1 cellular context compared by ENCODE assay signal in genomic region chr2:119487434-119488244, GRCh38.
TF ChIP-seq lines count a peak whose summit lies in the region.

No MANE protein-coding gene starts in this region.

TF ChIP-seq in HepG2, 621 proteins besides CTCF, POLR2A, EP300 and RAD21 (continued from another document and continues in another):
- no peak for TF ChIP-seq ZBTB14 (CRISPR knock-in tag; IDR thresholded peaks at IDR 0.05)
- TF ChIP-seq ETS1 (CRISPR knock-in tag; IDR thresholded peaks at IDR 0.05), result 0 out of 2 replicates have a peak, but pooled peaks have one; percentile 24
- TF ChIP-seq NFYB (CRISPR knock-in tag; IDR thresholded peaks at IDR 0.05), result no peak; the same call in 1 of the 2 replicates
- TF ChIP-seq ZMYM2 (CRISPR knock-in tag; IDR thresholded peaks at IDR 0.05), result no peak
- TF ChIP-seq MIXL1 (CRISPR knock-in tag; IDR thresholded peaks at IDR 0.05), result peak; percentile 41; the same call in 1 of the 2 replicates
- peak; percentile 19; the same call in 1 of the 2 replicates for TF ChIP-seq SIN3A (IDR thresholded peaks at IDR 0.05; ENCODE audit: borderline replicate concordance, low read depth, low read length)
- TF ChIP-seq ZNF281 (CRISPR knock-in tag; IDR thresholded peaks at IDR 0.05; ENCODE audit: borderline replicate concordance), result peak; percentile 99
- 0 out of 2 replicates have a peak, but pooled peaks have one; percentile 34 for TF ChIP-seq GLI4 (CRISPR knock-in tag; IDR thresholded peaks at IDR 0.05; ENCODE audit: borderline replicate concordance)
- TF ChIP-seq PHF21A (CRISPR knock-in tag; IDR thresholded peaks at IDR 0.05), result peak; percentile 91; the same call in 1 of the 2 replicates
- TF ChIP-seq ZNF430 (CRISPR knock-in tag; IDR thresholded peaks at IDR 0.05), result peak; percentile 73; the same call in 1 of the 2 replicates
- TF ChIP-seq HOXD1 (CRISPR knock-in tag; IDR thresholded peaks at IDR 0.05), result no peak
- no peak for TF ChIP-seq SOX6 (IDR thresholded peaks at IDR 0.05)
- peak; percentile 80 for TF ChIP-seq SOX6 (CRISPR knock-in tag; IDR thresholded peaks at IDR 0.05)
- peak; percentile 40; the same call in 1 of the 2 replicates for TF ChIP-seq KDM2A (CRISPR knock-in tag; IDR thresholded peaks at IDR 0.05; ENCODE audit: borderline replicate concordance, low read depth)
- TF ChIP-seq ZNF777 (CRISPR knock-in tag; IDR thresholded peaks at IDR 0.05), result peak; percentile 12; the same call in 1 of the 2 replicates
- TF ChIP-seq DZIP1 (CRISPR knock-in tag; IDR thresholded peaks at IDR 0.05), result peak; percentile 46; the same call in 1 of the 2 replicates
- peak in 1 of 2 experiments; percentile 63; a peak in 1 of 4 replicates for TF ChIP-seq HMGXB4 (CRISPR knock-in tag; IDR thresholded peaks at IDR 0.05; ENCODE audit: borderline replicate concordance in 1 of 2, low read depth in 1 of 2)
- peak; percentile 71 for TF ChIP-seq HNF4G (IDR thresholded peaks at IDR 0.05; ENCODE audit: borderline replicate concordance, low read depth, low read length)
- no peak for TF ChIP-seq HNF4G (CRISPR knock-in tag; IDR thresholded peaks at IDR 0.05; ENCODE audit: borderline replicate concordance, low read depth)
- TF ChIP-seq ZNF607 (CRISPR knock-in tag; IDR thresholded peaks at IDR 0.05; ENCODE audit: borderline replicate concordance), result 0 out of 2 replicates have a peak, but pooled peaks have one; percentile 20
- TF ChIP-seq LCORL (IDR thresholded peaks at IDR 0.05), result no peak
- peak; percentile 87 for TF ChIP-seq LCORL (CRISPR knock-in tag; IDR thresholded peaks at IDR 0.05)
- no peak for TF ChIP-seq ZBTB7A (CRISPR knock-in tag; IDR thresholded peaks at IDR 0.05)
- peak; percentile 75 for TF ChIP-seq ESRRA (CRISPR knock-in tag; IDR thresholded peaks at IDR 0.05; ENCODE audit: low read depth)
- TF ChIP-seq ZKSCAN8 (CRISPR knock-in tag; IDR thresholded peaks at IDR 0.05; ENCODE audit: borderline replicate concordance), result no peak
- no peak; the same call in 1 of the 2 replicates for TF ChIP-seq PHF20 (CRISPR knock-in tag; IDR thresholded peaks at IDR 0.05)
- TF ChIP-seq ZFP41 (CRISPR knock-in tag; IDR thresholded peaks at IDR 0.05; ENCODE audit: borderline replicate concordance), result no peak
- TF ChIP-seq CCDC6 (CRISPR knock-in tag; IDR thresholded peaks at IDR 0.05), result peak; percentile 4; the same call in 1 of the 2 replicates
- TF ChIP-seq BCL3 (CRISPR knock-in tag; IDR thresholded peaks at IDR 0.05), result no peak; the same call in 1 of the 2 replicates
- TF ChIP-seq BRCA1 (CRISPR knock-in tag; IDR thresholded peaks at IDR 0.05), result 0 out of 2 replicates have a peak, but pooled peaks have one; percentile 53
- TF ChIP-seq TBX2 (CRISPR knock-in tag; IDR thresholded peaks at IDR 0.05; ENCODE audit: borderline replicate concordance), result peak; percentile 94
- TF ChIP-seq ZNF260 (CRISPR knock-in tag; IDR thresholded peaks at IDR 0.05; ENCODE audit: borderline replicate concordance, low read depth), result no peak
- no peak for TF ChIP-seq E2F2 (CRISPR knock-in tag; IDR thresholded peaks at IDR 0.05; ENCODE audit: borderline replicate concordance)
- peak; percentile 84 for TF ChIP-seq MED1 (CRISPR knock-in tag; IDR thresholded peaks at IDR 0.05)
- peak; percentile 37; the same call in 1 of the 2 replicates for TF ChIP-seq MED13 (CRISPR knock-in tag; IDR thresholded peaks at IDR 0.05)
- peak; percentile 76 for TF ChIP-seq NCOA2 (CRISPR knock-in tag; IDR thresholded peaks at IDR 0.05)
- TF ChIP-seq MAZ (IDR thresholded peaks at IDR 0.05; ENCODE audit: borderline replicate concordance, low read depth, low read length), result no peak; the same call in none of the 2 replicates
- TF ChIP-seq MAZ (CRISPR knock-in tag; IDR thresholded peaks at IDR 0.05; ENCODE audit: low read depth), result peak; percentile 70
- TF ChIP-seq ZNF331 (CRISPR knock-in tag; IDR thresholded peaks at IDR 0.05), result peak; percentile 64
- TF ChIP-seq MTA3 (CRISPR knock-in tag; IDR thresholded peaks at IDR 0.05), result no peak
- no peak for TF ChIP-seq ZNF773 (CRISPR knock-in tag; IDR thresholded peaks at IDR 0.05; ENCODE audit: borderline replicate concordance)
- peak; percentile 71 for TF ChIP-seq MTA1 (CRISPR knock-in tag; IDR thresholded peaks at IDR 0.05; ENCODE audit: borderline replicate concordance)
- 0 out of 2 replicates have a peak, but pooled peaks have one; percentile 9 for TF ChIP-seq ZNF142 (CRISPR knock-in tag; IDR thresholded peaks at IDR 0.05)
- TF ChIP-seq KDM6A (CRISPR knock-in tag; IDR thresholded peaks at IDR 0.05; ENCODE audit: low read depth), result peak; percentile 85
- no peak; the same call in 1 of the 2 replicates for TF ChIP-seq ZNF839 (CRISPR knock-in tag; IDR thresholded peaks at IDR 0.05; ENCODE audit: borderline replicate concordance)
- no peak; the same call in 1 of the 2 replicates for TF ChIP-seq ZNF674 (CRISPR knock-in tag; IDR thresholded peaks at IDR 0.05; ENCODE audit: low read depth)
- no peak; the same call in 1 of the 2 replicates for TF ChIP-seq HIVEP1 (CRISPR knock-in tag; IDR thresholded peaks at IDR 0.05)
- TF ChIP-seq TEAD2 (CRISPR knock-in tag; IDR thresholded peaks at IDR 0.05), result no peak
- no peak for TF ChIP-seq FIP1L1 (IDR thresholded peaks at IDR 0.05; ENCODE audit: borderline replicate concordance, insufficient read depth, low read depth, low read length)
